ENCODE assay signal across 9 cellular contexts in the genomic region with DNA sequence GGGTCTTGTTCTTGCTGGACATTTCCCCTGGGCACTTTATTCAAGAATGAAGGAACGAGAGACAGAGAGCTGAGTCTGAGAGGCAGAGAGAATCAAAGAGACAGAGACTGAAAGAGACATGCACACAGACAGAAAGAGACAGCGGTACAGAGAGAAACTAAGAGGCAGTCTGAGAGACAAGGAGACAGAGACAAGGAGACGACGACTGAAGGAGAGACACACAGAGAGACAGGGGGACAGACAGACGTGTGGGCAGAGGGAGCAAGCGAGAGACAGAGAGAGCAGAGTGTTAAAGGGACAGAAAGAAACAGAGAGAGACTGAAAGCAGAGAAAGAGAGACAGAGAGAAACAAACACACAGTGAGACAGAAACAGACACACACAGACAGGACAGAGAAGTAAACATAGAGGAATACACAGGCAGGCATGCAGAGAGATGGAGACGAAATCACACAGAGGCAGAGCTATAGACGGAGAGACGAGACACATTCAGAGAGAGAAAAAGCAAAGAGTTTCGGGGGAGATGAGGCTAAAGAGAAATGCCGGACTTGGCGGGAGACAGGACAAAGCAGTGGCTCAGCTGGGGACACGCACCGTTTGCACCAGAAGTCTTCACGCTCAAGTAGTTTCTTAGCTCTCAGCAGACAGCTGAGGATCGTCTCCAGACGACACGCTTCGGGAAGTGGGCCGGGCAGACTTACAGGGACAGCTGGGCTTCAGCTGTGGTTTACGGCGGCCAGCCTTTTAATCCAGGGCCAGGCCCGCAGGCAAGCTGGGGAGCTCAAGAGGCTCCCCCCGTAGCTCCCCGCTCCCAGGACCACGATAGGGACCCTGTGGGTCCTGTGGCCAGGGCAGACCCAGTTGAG. TPM values are rescaled to one million over a fixed set of nuclear protein-coding genes. Genes with fewer than 3 reads are reported as not detected.
DNase-seq lines count a peak whose midpoint lies in the region; ATAC-seq, FAIRE-seq and TF ChIP-seq lines count a peak whose summit lies in the region.
"Had no signal": no experiment of that assay in that cellular context is flagged by ENCODE, and none has a peak within 500 bp of the region (broad histone marks: within the 10 kb centered on the region; RNA-seq: fewer than 3 reads in every experiment).

No MANE protein-coding gene starts in this region.

- in situ Hi-C loops in astrocyte of the spinal cord (cut with HindIII; ENCODE audit: low sequenced_read_pairs) = no loop called here

- H3K4me3 Mint-ChIP-seq in CD8-positive, alpha-beta T cell = no peak overlapping the region

- intact Hi-C loops in kidney (cut with DNase I) = no loop called here
- intact Hi-C loops in CD8-positive, alpha-beta T cell (cut with DNase I, micrococcal nuclease) = no loop called here

- peaks cover 1% of the 10 kb centered on the region for H3K36me3 Mint-ChIP-seq in CD8-positive, alpha-beta T cell

- H3K36me3 ChIP-seq in kidney (ENCODE audit: control insufficient read depth in 1 of 2, insufficient read depth in 2 of 2, low read length in 2 of 2) (no peaks in the 10 kb centered on the region), subcutaneous abdominal adipose tissue (ENCODE audit: control insufficient read depth in 5 of 5, insufficient read depth in 5 of 5, low read length in 5 of 5) (no peaks in the 10 kb centered on the region)
- H3K36me3 ChIP-seq in CD8-positive, alpha-beta T cell (ENCODE audit: insufficient read depth, low read length) = no peaks in the 10 kb centered on the region

- H3K4me1 ChIP-seq in kidney (ENCODE audit: control insufficient read depth in 1 of 2, insufficient read depth in 1 of 2, low read depth in 1 of 2, low read length in 2 of 2) = no peaks in the 10 kb centered on the region
- peaks cover 5 to 29% (median 24%) of the 10 kb centered on the region in 5 donors for H3K4me1 ChIP-seq in subcutaneous abdominal adipose tissue (ENCODE audit: control insufficient read depth in 5 of 5, insufficient read depth in 5 of 5, low read length in 5 of 5)
- H3K4me1 ChIP-seq in CD8-positive, alpha-beta T cell (ENCODE audit: insufficient read depth, low read length) = no peaks in the 10 kb centered on the region

- peaks cover 10% of the 10 kb centered on the region for H3K27me3 Mint-ChIP-seq in CD8-positive, alpha-beta T cell (ENCODE audit: low read depth)

- no peak for TF ChIP-seq CTCF in astrocyte of the spinal cord (IDR thresholded peaks at IDR 0.05; ENCODE audit: low read depth, low read length)
- TF ChIP-seq CTCF in kidney (IDR thresholded peaks at IDR 0.05; ENCODE audit: borderline replicate concordance, extremely low read depth, insufficient read depth) = no peak
- no peak for TF ChIP-seq CTCF in CD8-positive, alpha-beta T cell (IDR thresholded peaks at IDR 0.05)
- no peak for TF ChIP-seq CTCF in omental fat pad (IDR thresholded peaks at IDR 0.05)

- H3K4me1 Mint-ChIP-seq in CD8-positive, alpha-beta T cell (ENCODE audit: low read depth) = no peaks in the 10 kb centered on the region

- peaks cover 2% of the 10 kb centered on the region for H3K9me3 Mint-ChIP-seq in CD8-positive, alpha-beta T cell

- CTCF ChIA-PET in CD8-positive, alpha-beta T cell (lab: Charles Lee) = no interaction called here

- FAIRE-seq in kidney (lab: Jason Lieb, UNC) = no peak
- FAIRE-seq: TTC549 had no signal

- H3K4me3 ChIP-seq in astrocyte of the spinal cord (ENCODE audit: low read depth, low read length) (no peak overlapping the region), kidney (ENCODE audit: low read length in 2 of 2) (no peak overlapping the region), subcutaneous abdominal adipose tissue (ENCODE audit: low read depth in 1 of 5, low read length in 5 of 5) (peak overlapping the region in 4 of 5 donors; percentile 5 to 32 (median 19))
- H3K4me3 ChIP-seq in CD8-positive, alpha-beta T cell (ENCODE audit: low read depth, low read length) = no peak overlapping the region

- peaks cover 0 to 2% (median 0%) of the 10 kb centered on the region in 5 donors for H3K27me3 ChIP-seq in subcutaneous abdominal adipose tissue (ENCODE audit: control insufficient read depth in 5 of 5, insufficient read depth in 4 of 5, low read length in 5 of 5)
- no peaks in the 10 kb centered on the region for H3K27me3 ChIP-seq in CD8-positive, alpha-beta T cell (ENCODE audit: insufficient read depth, low read length)

- H3K9me3 ChIP-seq in kidney (ENCODE audit: control insufficient read depth in 1 of 2, low read length in 2 of 2) (no peaks in the 10 kb centered on the region), subcutaneous abdominal adipose tissue (ENCODE audit: control insufficient read depth in 5 of 5, low read length in 5 of 5) (no peaks in the 10 kb centered on the region)
- no peaks in the 10 kb centered on the region for H3K9me3 ChIP-seq in CD8-positive, alpha-beta T cell (ENCODE audit: low read length)

- ATAC-seq in HG03432 (IDR thresholded peaks at IDR 0.05; ENCODE audit: unreplicated experiment) (peak; percentile 71), omental fat pad (ENCODE audit: low FRiP score) (no peak)
- no peak for ATAC-seq in CD8-positive, alpha-beta T cell

- H3K27ac Mint-ChIP-seq in CD8-positive, alpha-beta T cell = no peak overlapping the region

- H3K9ac ChIP-seq in kidney (ENCODE audit: low read length in 2 of 2) (no peak overlapping the region), subcutaneous abdominal adipose tissue (ENCODE audit: low read length in 5 of 5) (peak overlapping the region in 3 of 5 donors; percentile 17 to 47 (median 38))

- DNase-seq in astrocyte of the spinal cord (ENCODE audit: low read depth, low spot score) (peak; percentile 61), kidney (peak; percentile 84), SHP77 (lab: John Stamatoyannopoulos, UW) (no peak), omental fat pad (ENCODE audit: low spot score) (no peak)
- no peak for DNase-seq in CD8-positive, alpha-beta T cell
- DNase-seq in effector CD4-positive, alpha-beta T cell = no peak

- POLR2A ChIA-PET in CD8-positive, alpha-beta T cell (lab: Charles Lee) = no interaction called here

- H3K27ac ChIP-seq in kidney (ENCODE audit: low read depth in 2 of 2, low read length in 2 of 2) (no peak overlapping the region), subcutaneous abdominal adipose tissue (ENCODE audit: low read depth, low read length) (peak overlapping the region; percentile 37)
- H3K27ac ChIP-seq in CD8-positive, alpha-beta T cell (ENCODE audit: low read depth, low read length) = no peak overlapping the region

RNA-seq across cellular contexts. Expression of a gene that starts 56.0 kb away (rescaled TPM):
- total RNA-seq in kidney (101 TPM), omental fat pad (10 to 100 TPM; 47.1 to 65.4 (median 60.2) TPM)
- polyA plus RNA-seq in kidney (ENCODE audit: insufficient read depth, low read depth, low replicate concordance) = 19.4 TPM
- total RNA-seq in CD8-positive, alpha-beta T cell = 10 to 100 TPM; 70.9 to 72.9 TPM

Comparison
In these comparisons a context has a peak if more than half of its experiments do, and no peak if none do; other contexts are left out.
1. DNase-seq: peak in astrocyte of the spinal cord (single experiment) and kidney (single experiment); none in CD8-positive, alpha-beta T cell (0 of 7), effector CD4-positive, alpha-beta T cell (single experiment), SHP77 (0 of 2) and omental fat pad (single experiment).
2. H3K4me3 ChIP-seq: peak in subcutaneous abdominal adipose tissue (4 of 5); none in astrocyte of the spinal cord (single experiment), kidney (0 of 2) and CD8-positive, alpha-beta T cell (single experiment).
3. H3K9ac ChIP-seq: peak in subcutaneous abdominal adipose tissue (3 of 5); none in kidney (0 of 2).